In the genomic region with DNA sequence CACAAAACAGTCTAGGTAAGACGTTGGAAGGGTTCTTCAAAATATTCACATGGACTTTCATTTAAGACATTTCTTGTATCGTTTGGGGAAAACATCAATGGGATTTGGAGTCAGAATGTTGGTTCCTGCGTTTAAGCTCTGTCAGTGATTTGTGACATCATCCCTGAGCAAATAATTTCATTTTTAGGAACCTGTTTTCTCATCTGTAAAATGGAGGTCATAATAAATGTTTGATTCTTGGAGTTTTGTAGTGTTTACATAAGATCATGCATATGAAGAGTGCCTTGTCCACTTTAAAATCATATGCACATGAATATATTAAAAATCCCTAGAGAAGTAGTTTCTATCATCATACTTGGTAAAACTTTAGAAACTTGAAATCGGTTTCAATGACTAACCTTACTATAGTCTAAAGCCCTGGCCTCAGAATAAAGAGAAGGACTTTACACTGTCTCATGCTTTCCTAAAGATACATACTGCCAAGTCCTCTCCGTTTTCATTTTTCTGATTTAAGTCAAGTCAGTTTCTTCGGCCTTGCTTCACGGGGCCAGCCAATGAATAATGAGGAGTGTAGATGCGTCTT, we compare ENCODE assay signal across 9 cellular contexts.
DNase-seq lines count a peak whose midpoint lies in the region; ATAC-seq, FAIRE-seq and TF ChIP-seq lines count a peak whose summit lies in the region.
"Had no signal": no experiment of that assay in that cellular context is flagged by ENCODE, and none has a peak within 500 bp of the region (broad histone marks: within the 10 kb centered on the region; RNA-seq: fewer than 3 reads in every experiment).

No MANE protein-coding gene starts in this region.

- TF ChIP-seq CTCF in mammary epithelial cell (conservative IDR thresholded peaks at IDR 0.05 in 1 of 2, IDR thresholded peaks at IDR 0.05 in 1 of 2; ENCODE audit: extremely low read depth in 1 of 2, insufficient read depth in 1 of 2, low read depth in 1 of 2, low read length in 2 of 2) (no peak), GM10266 (IDR thresholded peaks at IDR 0.05; ENCODE audit: control insufficient read depth, insufficient read depth, low read depth, missing control alignments) (no peak)

- H3K27ac ChIP-seq in mammary epithelial cell (ENCODE audit: insufficient read depth, low read depth, low read length) (peak overlapping the region; percentile 85), mesodermal cell (ENCODE audit: low read depth, low read length, severe bottlenecking) (peak overlapping the region; percentile 76)

- H3K9ac ChIP-seq in mammary epithelial cell (ENCODE audit: insufficient read depth, low read length), result peak overlapping the region; percentile 48

- TF ChIP-seq RAD21 in Ishikawa (IDR thresholded peaks at IDR 0.05; ENCODE audit: low read depth), result no peak

- H3K4me2 ChIP-seq in mammary epithelial cell (ENCODE audit: insufficient read depth, low read depth, low read length), result peak overlapping the region; percentile 82

- dilution Hi-C loops in mammary epithelial cell (cut with HindIII; ENCODE audit: low sequenced_read_pairs), result loop anchor here (25.0 kb wide), 1 partner anchor 936 kb away; no protein-coding TSS in a partner anchor

- no peaks in the 10 kb centered on the region for H3K27me3 ChIP-seq in mammary epithelial cell (ENCODE audit: insufficient read depth, low read length)
- H3K27me3 ChIP-seq: thyroid gland had no signal

- intact Hi-C loops in mammary epithelial cell (cut with micrococcal nuclease), result loop anchor here (1.0 to 10.0 kb wide), 10 partner anchors 26 to 929 kb away; partner anchors contain the start of genes ADSS2 and AKT3

- H3K9me3 ChIP-seq in mammary epithelial cell (replicated peaks; ENCODE audit: insufficient read depth, low read length) (no peaks in the 10 kb centered on the region), mesodermal cell (ENCODE audit: control insufficient read depth, low read length) (peaks cover 12% of the 10 kb centered on the region)
- H3K9me3 ChIP-seq: thyroid gland had no signal

- ATAC-seq in GM19351 (IDR thresholded peaks at IDR 0.05; ENCODE audit: unreplicated experiment), result no peak

- 0% methylated on average over 8 of the region's 8 CpGs for WGBS in mammary epithelial cell (ENCODE audit: low coverage, missing lambda C conversion rate)
- WGBS in mesodermal cell (ENCODE audit: insufficient coverage in 2 of 2), 2 experiments, result 67 to 85% methylated on average over 6 of the region's 8 CpGs

- no peaks in the 10 kb centered on the region for H4K20me1 ChIP-seq in mammary epithelial cell (ENCODE audit: insufficient read depth, low read length)

- peak overlapping the region; percentile 22 to 37 (median 31) for H3K4me3 ChIP-seq in mammary epithelial cell (replicated peaks in 1 of 3; ENCODE audit: insufficient read depth in 1 of 3, low read depth in 2 of 3, low read length in 3 of 3)
- H3K4me3 ChIP-seq in mesodermal cell (ENCODE audit: extremely low read depth, insufficient read depth, low read length, poor library complexity, severe bottlenecking), result no peak overlapping the region
- H3K4me3 ChIP-seq: thyroid gland had no signal

- in situ Hi-C loops in mammary epithelial cell (cut with MboI; ENCODE audit: low sequenced_read_pairs in 2 of 2), result loop anchor here (5.0 to 25.0 kb wide), 4 partner anchors 211 to 931 kb away; partner anchors contain the start of gene ZBTB18 (in 1 of the 2)

- TF ChIP-seq EP300 in Ishikawa (IDR thresholded peaks at IDR 0.05; ENCODE audit: borderline replicate concordance), result no peak

- H3K36me3 ChIP-seq in mammary epithelial cell (ENCODE audit: insufficient read depth, low read length) (no peaks in the 10 kb centered on the region), mesodermal cell (ENCODE audit: control insufficient read depth, insufficient read depth, low read length) (no peaks in the 10 kb centered on the region)
- H3K36me3 ChIP-seq: thyroid gland had no signal

- peak overlapping the region; percentile 82 for H2AFZ ChIP-seq in mammary epithelial cell (ENCODE audit: low read depth, low read length)

- DNase-seq in mammary epithelial cell, result no peak
- DNase-seq in GM10266 (ENCODE audit: extremely low spot score), result no peak
- DNase-seq in activated naive CD4-positive, alpha-beta T cell (lab: John Stamatoyannopoulos, UW), result no peak
- no peak for DNase-seq in Kasumi-1 (lab: John Stamatoyannopoulos, UW)

- CTCF ChIA-PET in mammary epithelial cell (lab: Charles Lee; ENCODE audit: low non-redundant PET), result interaction anchor here (0.6 to 1.0 kb wide), 2 partner anchors 141 to 321 kb away, joined by 3 to 4 read pairs; no protein-coding TSS in a partner anchor

- peaks cover 23% of the 10 kb centered on the region for H3K4me1 ChIP-seq in mammary epithelial cell (ENCODE audit: insufficient read depth, low read length)
- peaks cover 11% of the 10 kb centered on the region for H3K4me1 ChIP-seq in mesodermal cell (ENCODE audit: control insufficient read depth, insufficient read depth, low read length, poor library complexity, severe bottlenecking)
- H3K4me1 ChIP-seq: thyroid gland had no signal

- BruUV-seq in mammary epithelial cell (replicated peaks; lab: Mats Ljungman, UMichigan), result no TSS peak

- no peaks in the 10 kb centered on the region for H3K79me2 ChIP-seq in mammary epithelial cell (ENCODE audit: insufficient read depth, low read length)

- peak; percentile 99 for FAIRE-seq in A204.1 (lab: Jason Lieb, UNC)

TF ChIP-seq in Ishikawa, 13 proteins besides CTCF, POLR2A, EP300 and RAD21:
- peak; percentile 5; the same call in 1 of the 2 replicates for TF ChIP-seq MAX (IDR thresholded peaks at IDR 0.05)
- no peak for TF ChIP-seq NFIC (IDR thresholded peaks at IDR 0.05)
- no peak for TF ChIP-seq TCF12 (IDR thresholded peaks at IDR 0.05; ENCODE audit: low read depth)
